ENCODE assay signal across 11 cellular contexts in genomic region chrX:108740299-108740774, GRCh38. TPM values are rescaled to one million over a fixed set of nuclear protein-coding genes. Genes with fewer than 3 reads are reported as not detected.
"Had no signal": no experiment of that assay in that cellular context is flagged by ENCODE, and none has a peak within 500 bp of the region (broad histone marks: within the 10 kb centered on the region; RNA-seq: fewer than 3 reads in every experiment).

No MANE protein-coding gene starts in this region.

- H3K4me2 ChIP-seq: KMS-11 had no signal

- H3K36me3 Mint-ChIP-seq: IgD-negative memory B cell had no signal

- H3K27ac Mint-ChIP-seq: IgD-negative memory B cell had no signal

- H3K27ac ChIP-seq: HL-60, KMS-11 had no signal

- H3K4me3 ChIP-seq: K562 had no signal

- H3K9me3 Mint-ChIP-seq: IgD-negative memory B cell had no signal

- FAIRE-seq: HepG2, HTR-8/SVneo, K562 had no signal

- ATAC-seq: HepG2, K562 had no signal

- DNase-seq: IMR-90, KBM-7, KG1 had no signal

- H3K9ac ChIP-seq: KMS-11 had no signal

- H3K4me3 Mint-ChIP-seq: IgD-negative memory B cell had no signal

- H3K4me1 Mint-ChIP-seq: IgD-negative memory B cell had no signal

RNA-seq across cellular contexts. Expression of gene IRS4, which starts 4.0 kb away (rescaled TPM):
- total RNA-seq: HepG2, HT-29, HT1080, IMR-90, K562 had no signal
- polyA plus RNA-seq: HepG2, IgD-negative memory B cell, K562 had no signal
